ENCODE assay signal across 8 cellular contexts in genomic region chr7:134782121-134782623, GRCh38. TPM values are rescaled to one million over a fixed set of nuclear protein-coding genes. Genes with fewer than 3 reads are reported as not detected.
DNase-seq lines count a peak whose midpoint lies in the region; ATAC-seq, FAIRE-seq and TF ChIP-seq lines count a peak whose summit lies in the region.

No MANE protein-coding gene starts in this region.

- H3K4me3 Mint-ChIP-seq in astrocyte (ENCODE audit: unreplicated experiment): no peak overlapping the region
- H3K4me3 Mint-ChIP-seq in Calu3 (ENCODE audit: low read depth, unreplicated experiment): no peak overlapping the region
- H3K4me3 Mint-ChIP-seq in T-cell: no peak overlapping the region

- peaks cover 77% of the 10 kb centered on the region for H3K79me2 ChIP-seq in astrocyte (ENCODE audit: insufficient read depth, low read length)

- H3K27me3 ChIP-seq in astrocyte (ENCODE audit: insufficient read depth, low read length) (no peaks in the 10 kb centered on the region), rectal smooth muscle tissue (ENCODE audit: control insufficient read depth, insufficient read depth, low read length) (no peaks in the 10 kb centered on the region)

- CTCF ChIA-PET in Calu3 (lab: Charles Lee) (interaction anchor here (1.2 kb wide), 1 partner anchor 31 kb away, joined by 3 read pairs; no protein-coding TSS in a partner anchor), T-cell (lab: Charles Lee) (no interaction called here)

- H3K36me3 ChIP-seq in astrocyte (ENCODE audit: insufficient read depth, low read length) (peaks cover 34% of the 10 kb centered on the region), rectal smooth muscle tissue (ENCODE audit: control insufficient read depth, insufficient read depth, low read length) (no peaks in the 10 kb centered on the region)

- H3K4me3 ChIP-seq in astrocyte (ENCODE audit: insufficient read depth, low read depth, low read length) (peak overlapping the region; percentile 99), rectal smooth muscle tissue (ENCODE audit: low read length) (peak overlapping the region; percentile 68)

- no peaks in the 10 kb centered on the region for H3K9me3 ChIP-seq in astrocyte (ENCODE audit: insufficient read depth, low read depth, low read length)

- H3K27ac ChIP-seq in astrocyte (ENCODE audit: low read depth, low read length): peak overlapping the region; percentile 93
- peak overlapping the region; percentile 96 for H3K27ac ChIP-seq in rectal smooth muscle tissue (ENCODE audit: low read depth, low read length)

- no peaks in the 10 kb centered on the region for H3K27me3 Mint-ChIP-seq in astrocyte (ENCODE audit: low read depth, unreplicated experiment)
- H3K27me3 Mint-ChIP-seq in Calu3 (ENCODE audit: unreplicated experiment): no peaks in the 10 kb centered on the region
- no peaks in the 10 kb centered on the region for H3K27me3 Mint-ChIP-seq in T-cell

- no peak for TF ChIP-seq CTCF in astrocyte (IDR thresholded peaks at IDR 0.05; ENCODE audit: insufficient read depth, low read depth, low read length)
- TF ChIP-seq CTCF in Calu3 (IDR thresholded peaks at IDR 0.05; ENCODE audit: unreplicated experiment): no peak

- DNase-seq in astrocyte (ENCODE audit: low read depth) (peak; percentile 76), Calu3 (no peak), posterior cingulate gyrus (no peak), inferior parietal cortex (ENCODE audit: extremely low spot score) (no peak), T-cell (no peak)

- H4K20me1 ChIP-seq in astrocyte (ENCODE audit: insufficient read depth, low read length): peaks cover 74% of the 10 kb centered on the region

- H2AFZ ChIP-seq in astrocyte (ENCODE audit: low read depth, low read length): no peak overlapping the region

- H3K4me1 ChIP-seq in astrocyte (ENCODE audit: insufficient read depth, low read length) (peaks cover 66% of the 10 kb centered on the region), rectal smooth muscle tissue (ENCODE audit: control insufficient read depth, insufficient read depth, low read length) (peaks cover 43% of the 10 kb centered on the region)

- BruUV-seq in Calu3 (replicated peaks; lab: Mats Ljungman, UMichigan): no TSS peak

- H3K4me2 ChIP-seq in astrocyte (ENCODE audit: low read length): peak overlapping the region; percentile 96

- H3K9me3 Mint-ChIP-seq in astrocyte (ENCODE audit: unreplicated experiment) (no peaks in the 10 kb centered on the region), Calu3 (ENCODE audit: low read depth, unreplicated experiment) (no peaks in the 10 kb centered on the region), T-cell (no peaks in the 10 kb centered on the region)

- POLR2A ChIA-PET in T-cell (lab: Charles Lee): no interaction called here

- no peak for FAIRE-seq in astrocyte (lab: Jason Lieb, UNC)

- peak; percentile 57 for ATAC-seq in GM18858 (IDR thresholded peaks at IDR 0.05; ENCODE audit: unreplicated experiment)
- peak; percentile 72 for ATAC-seq in HG02623 (IDR thresholded peaks at IDR 0.05; ENCODE audit: unreplicated experiment)
- no peak for ATAC-seq in T-cell (replicated peaks in 1 of 4)

- no peak overlapping the region for H3K27ac Mint-ChIP-seq in astrocyte (ENCODE audit: unreplicated experiment)
- H3K27ac Mint-ChIP-seq in Calu3 (ENCODE audit: unreplicated experiment): no peak overlapping the region
- no peak overlapping the region for H3K27ac Mint-ChIP-seq in T-cell

- H3K9ac ChIP-seq in astrocyte (ENCODE audit: low read length): peak overlapping the region; percentile 99
- H3K9ac ChIP-seq in rectal smooth muscle tissue (ENCODE audit: low read length): no peak overlapping the region

- peaks cover 26% of the 10 kb centered on the region for H3K36me3 Mint-ChIP-seq in astrocyte (ENCODE audit: low read depth, unreplicated experiment)
- no peaks in the 10 kb centered on the region for H3K36me3 Mint-ChIP-seq in Calu3 (ENCODE audit: insufficient read depth, unreplicated experiment)
- H3K36me3 Mint-ChIP-seq in T-cell: no peaks in the 10 kb centered on the region

- intact Hi-C loops in Calu3 (cut with micrococcal nuclease; ENCODE audit: unreplicated experiment): no loop called here
- intact Hi-C loops in posterior cingulate gyrus (cut with DNase I): no loop called here

- H3K4me1 Mint-ChIP-seq in astrocyte (ENCODE audit: low read depth, unreplicated experiment): peaks cover 26% of the 10 kb centered on the region
- peaks cover 21% of the 10 kb centered on the region for H3K4me1 Mint-ChIP-seq in Calu3 (ENCODE audit: low read depth, unreplicated experiment)
- peaks cover 0 to 3% (median 1%) of the 10 kb centered on the region in 3 donors for H3K4me1 Mint-ChIP-seq in T-cell

RNA-seq across cellular contexts. Expression of gene CALD1, which starts 2.7 kb away (rescaled TPM):
- total RNA-seq in astrocyte (1,834 and 1,872 TPM in 2 replicates), Calu3 (2022) (5.5 and 9.3 TPM in 2 replicates), T-cell (1 to 10 TPM in 3 of 5 donors, under 1 TPM in 1, not detected in 1; 0.95 to 2.4 (median 1.4) TPM)

Comparison
In these comparisons a context has a peak if more than half of its experiments do, and no peak if none do; other contexts are left out.
1. ATAC-seq: peak in GM18858 (single experiment) and HG02623 (single experiment); none in T-cell (0 of 4).
2. RNA of gene CALD1, which starts 2.7 kb away (total RNA-seq): 1,834 to 1,872 TPM in astrocyte; 5.5 to 9.3 TPM in Calu3 and 0.95 to 2.4 TPM in T-cell; every median in the first group is over 100 times any median in the second.